ENCODE assay signal across 27 cellular contexts in the genomic region with DNA sequence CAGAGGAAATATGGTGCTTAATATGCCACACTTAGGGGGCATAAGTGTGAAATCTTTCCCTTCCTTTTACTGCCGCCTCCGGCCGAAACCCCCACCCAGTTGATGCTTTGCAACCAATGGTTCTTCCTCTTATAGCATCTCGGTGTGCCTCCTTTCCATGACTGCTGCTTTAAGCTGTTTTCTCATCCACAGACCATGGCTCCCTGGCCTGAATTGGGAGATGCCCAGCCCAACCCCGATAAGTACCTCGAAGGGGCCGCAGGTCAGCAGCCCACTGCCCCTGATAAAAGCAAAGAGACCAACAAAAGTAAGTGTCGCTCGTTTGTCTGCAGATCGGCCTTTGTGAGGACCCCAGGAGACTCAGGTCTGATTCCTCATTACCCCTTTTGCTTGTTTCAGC. TPM values are rescaled to one million over a fixed set of nuclear protein-coding genes. Genes with fewer than 3 reads are reported as not detected.
A peak's percentile ranks its signal among the peaks of the same experiment; 100 is the strongest.
DNase-seq lines count a peak whose midpoint lies in the region; ATAC-seq, FAIRE-seq and TF ChIP-seq lines count a peak whose summit lies in the region.
"Had no signal": no experiment of that assay in that cellular context is flagged by ENCODE, and none has a peak within 500 bp of the region (broad histone marks: within the 10 kb centered on the region; RNA-seq: fewer than 3 reads in every experiment).

No MANE protein-coding gene starts in this region.

- H3K4me1 ChIP-seq in GM23338 (ENCODE audit: insufficient read depth) (peaks cover 6% of the 10 kb centered on the region; the same call in 1 of the 2 replicates), kidney (ENCODE audit: control insufficient read depth in 1 of 2, insufficient read depth in 1 of 2, low read depth in 1 of 2, low read length in 2 of 2) (no peaks in the 10 kb centered on the region), lower lobe of right lung (no peaks in the 10 kb centered on the region), upper lobe of right lung (no peaks in the 10 kb centered on the region), prostate gland (replicated peaks) (no peaks in the 10 kb centered on the region)
- H3K4me1 ChIP-seq: A549; BE2C; BLaER1 treated with 17β-estradiol and CSF1 and Interleukin-3, amounts not matched to agents 10 nM and 100 nM had no signal

- H3K79me2 ChIP-seq in GM23338 (replicated peaks; ENCODE audit: insufficient read depth): no peaks in the 10 kb centered on the region

- TF ChIP-seq CTCF in GM23338 (conservative IDR thresholded peaks at IDR 0.05; ENCODE audit: low read depth in 2 of 2): no peak
- no peak for TF ChIP-seq CTCF in kidney (IDR thresholded peaks at IDR 0.05; ENCODE audit: borderline replicate concordance, extremely low read depth, insufficient read depth)
- TF ChIP-seq CTCF in lower lobe of right lung (IDR thresholded peaks at IDR 0.05): no peak
- no peak for TF ChIP-seq CTCF in upper lobe of right lung (IDR thresholded peaks at IDR 0.05)
- TF ChIP-seq CTCF in prostate gland (IDR thresholded peaks at IDR 0.05): no peak

- H3K9ac ChIP-seq in kidney (ENCODE audit: low read length in 2 of 2): no peak overlapping the region
- H3K9ac ChIP-seq: BLaER1 treated with 17β-estradiol and CSF1 and Interleukin-3, amounts not matched to agents 10 nM and 100 nM had no signal

- no peak for TF ChIP-seq POLR2A in prostate gland (IDR thresholded peaks at IDR 0.05)

- 84% methylated on average over 10 of the region's 10 CpGs for WGBS in prostate gland

- H2AFZ ChIP-seq in GM23338: no peak overlapping the region

- H3K4me3 Mint-ChIP-seq in GM23338: no peak overlapping the region
- H3K4me3 Mint-ChIP-seq: CD14-positive monocyte; CD4-positive, alpha-beta T cell; HFFc6 had no signal

- no peaks in the 10 kb centered on the region for H3F3A ChIP-seq in GM23338 (replicated peaks; ENCODE audit: low read depth)

- H3K4me3 ChIP-seq in GM23338 (no peak overlapping the region), kidney (ENCODE audit: low read length in 2 of 2) (no peak overlapping the region), lower lobe of right lung (peak overlapping the region; percentile 57), upper lobe of right lung (peak overlapping the region; percentile 52), prostate gland (no peak overlapping the region)
- H3K4me3 ChIP-seq: A549; BLaER1 treated with 17β-estradiol and CSF1 and Interleukin-3, amounts not matched to agents 10 nM and 100 nM; HAP-1 had no signal

- no peak overlapping the region for H3K27ac ChIP-seq in GM23338 (ENCODE audit: low read depth)
- no peak overlapping the region for H3K27ac ChIP-seq in kidney (ENCODE audit: low read depth in 2 of 2, low read length in 2 of 2)
- peak overlapping the region; percentile 69 for H3K27ac ChIP-seq in lower lobe of right lung
- peak overlapping the region; percentile 32 for H3K27ac ChIP-seq in upper lobe of right lung
- no peak overlapping the region for H3K27ac ChIP-seq in prostate gland
- H3K27ac ChIP-seq: A549; BLaER1 treated with 17β-estradiol and CSF1 and Interleukin-3, amounts not matched to agents 10 nM and 100 nM had no signal

- peaks cover 10% of the 10 kb centered on the region; the same call in 2 of the 3 replicates for H3K36me3 Mint-ChIP-seq in GM23338 (ENCODE audit: low read depth)
- H3K36me3 Mint-ChIP-seq: CD14-positive monocyte; CD8-positive, alpha-beta memory T cell had no signal

- H3K27ac Mint-ChIP-seq in GM23338: peak overlapping the region; percentile 23; the same call in 1 of the 2 replicates
- H3K27ac Mint-ChIP-seq: CD14-positive monocyte; CD4-positive, alpha-beta T cell; HFFc6 had no signal

- H3K9me3 ChIP-seq in kidney (ENCODE audit: control insufficient read depth in 1 of 2, low read length in 2 of 2) (no peaks in the 10 kb centered on the region), lower lobe of right lung (no peaks in the 10 kb centered on the region), upper lobe of right lung (no peaks in the 10 kb centered on the region), prostate gland (no peaks in the 10 kb centered on the region)
- H3K9me3 ChIP-seq: A549; BE2C; BLaER1 treated with 17β-estradiol and CSF1 and Interleukin-3, amounts not matched to agents 10 nM and 100 nM; HAP-1 had no signal

- H3K9me2 ChIP-seq in GM23338 (ENCODE audit: insufficient read depth): no peaks in the 10 kb centered on the region

- H3K4me1 Mint-ChIP-seq in GM23338: peaks cover 13% of the 10 kb centered on the region
- H3K4me1 Mint-ChIP-seq: CD14-positive monocyte had no signal

- H3K27me3 ChIP-seq in GM23338 (ENCODE audit: insufficient read depth) (peaks cover 7% of the 10 kb centered on the region), lower lobe of right lung (ENCODE audit: low read depth) (no peaks in the 10 kb centered on the region), upper lobe of right lung (no peaks in the 10 kb centered on the region), prostate gland (replicated peaks; ENCODE audit: insufficient read depth) (no peaks in the 10 kb centered on the region)
- H3K27me3 ChIP-seq: BE2C; BLaER1 treated with 17β-estradiol and CSF1 and Interleukin-3, amounts not matched to agents 10 nM and 100 nM had no signal

- H3K27me3 Mint-ChIP-seq in GM23338 (ENCODE audit: insufficient read depth, low read depth, poor library complexity): peaks cover 3% of the 10 kb centered on the region

- intact Hi-C loops in kidney (cut with DNase I) (no loop called here), lower lobe of right lung (cut with DNase I) (no loop called here), upper lobe of right lung (cut with DNase I) (no loop called here), prostate gland (cut with DNase I) (no loop called here)

- DNase-seq in GM23338 (ENCODE audit: low spot score) (no peak), kidney (peak; percentile 12), lower lobe of right lung (no peak), upper lobe of right lung (peak; percentile 53), prostate gland (ENCODE audit: low spot score) (no peak), NCI-H2029 treated with DMSO at 0.1 percent for 48 hours (lab: John Stamatoyannopoulos, UW) (no peak)
- DNase-seq: 8988T; ACHN; AML-193; BE2C; CD4-positive, alpha-beta T cell; CD8-positive, alpha-beta memory T cell; DMS 273 treated with DMSO at 0.1 percent for 48 hours; DMS79; EL; GDM1; GOT3; HFFc6 had no signal

- no peak overlapping the region for H3K4me2 ChIP-seq in GM23338
- H3K4me2 ChIP-seq: A549; BLaER1 treated with 17β-estradiol and CSF1 and Interleukin-3, amounts not matched to agents 10 nM and 100 nM had no signal

- no peaks in the 10 kb centered on the region for H3K9me3 Mint-ChIP-seq in GM23338
- H3K9me3 Mint-ChIP-seq: CD4-positive, alpha-beta T cell; CD8-positive, alpha-beta memory T cell; HFFc6 had no signal

- FAIRE-seq in kidney (lab: Jason Lieb, UNC): no peak
- FAIRE-seq: A549, D721Med, GM12891, GM18507, H54 had no signal

- H3K36me3 ChIP-seq in GM23338 (ENCODE audit: insufficient read depth): no peaks in the 10 kb centered on the region
- H3K36me3 ChIP-seq in kidney (ENCODE audit: control insufficient read depth in 1 of 2, insufficient read depth in 2 of 2, low read length in 2 of 2): no peaks in the 10 kb centered on the region
- H3K36me3 ChIP-seq in lower lobe of right lung: peaks cover 61% of the 10 kb centered on the region
- H3K36me3 ChIP-seq in upper lobe of right lung: peaks cover 6% of the 10 kb centered on the region
- H3K36me3 ChIP-seq in prostate gland: no peaks in the 10 kb centered on the region
- H3K36me3 ChIP-seq: BE2C; BLaER1 treated with 17β-estradiol and CSF1 and Interleukin-3, amounts not matched to agents 10 nM and 100 nM; HAP-1 had no signal

- H4K20me1 ChIP-seq in GM23338 (replicated peaks; ENCODE audit: insufficient read depth): no peaks in the 10 kb centered on the region
- H4K20me1 ChIP-seq: BLaER1 treated with 17β-estradiol and CSF1 and Interleukin-3, amounts not matched to agents 10 nM and 100 nM had no signal

- ATAC-seq in GM23338: no peak
- ATAC-seq in lower lobe of right lung: no peak
- ATAC-seq in upper lobe of right lung: no peak
- no peak for ATAC-seq in HG02870 (IDR thresholded peaks at IDR 0.05; ENCODE audit: unreplicated experiment)
- ATAC-seq: A549 had no signal

TF ChIP-seq in GM23338, 12 proteins besides CTCF, POLR2A, EP300 and RAD21 (continues in another document):
- TF ChIP-seq JUNB (IDR thresholded peaks at IDR 0.05; ENCODE audit: unreplicated experiment): no peak
- TF ChIP-seq EZH2phosphoT487 (IDR thresholded peaks at IDR 0.05; ENCODE audit: unreplicated experiment): no peak

RNA-seq across cellular contexts. Expression of a gene that starts 6.7 kb away (rescaled TPM):
- total RNA-seq in GM23338 (2014; rRNA removed; shearing (Covaris generic)): 0.80 and 5.7 TPM in 2 replicates
- 0.31 and 0.73 TPM in 2 replicates for polyA plus RNA-seq in GM23338 (2016; fragmentation: Nextera tagmentation; extraction: Ambion mirVana)
- 694 TPM for total RNA-seq in kidney
- polyA plus RNA-seq in kidney (ENCODE audit: insufficient read depth, low read depth, low replicate concordance): 2.9 TPM
- 2,258 TPM for total RNA-seq in lower lobe of right lung
- 2,903 TPM for total RNA-seq in upper lobe of right lung
- 1 to 10 TPM; 1.2 TPM for total RNA-seq in prostate gland
- total RNA-seq: CD4-positive, alpha-beta T cell; CD8-positive, alpha-beta memory T cell; HFFc6 had no signal
- polyA plus RNA-seq: CD14-positive monocyte; CD8-positive, alpha-beta memory T cell had no signal

Comparison
In these comparisons a context has a peak if more than half of its experiments do, and no peak if none do; other contexts are left out.
1. DNase-seq: peak in kidney (single experiment) and upper lobe of right lung (single experiment); none in GM23338 (single experiment), lower lobe of right lung (single experiment), prostate gland (single experiment) and NCI-H2029 treated with DMSO at 0.1 percent for 48 hours (single experiment).
2. H3K27ac ChIP-seq: peak in lower lobe of right lung (single experiment) and upper lobe of right lung (single experiment); none in GM23338 (single experiment), kidney (0 of 2) and prostate gland (0 of 2).
3. H3K4me3 ChIP-seq: peak in lower lobe of right lung (single experiment) and upper lobe of right lung (single experiment); none in GM23338 (single experiment), kidney (0 of 2) and prostate gland (0 of 2).
4. RNA of a gene that starts 6.7 kb away (total RNA-seq): 2,903 TPM in upper lobe of right lung (single experiment), 2,258 TPM in lower lobe of right lung (single experiment) and 694 TPM in kidney (single experiment); 1.2 TPM in prostate gland and 0.80 to 5.7 TPM in GM23338; every median in the first group is over 100 times any median in the second.